8 cellular contexts compared by ENCODE assay signal in the genomic region with DNA sequence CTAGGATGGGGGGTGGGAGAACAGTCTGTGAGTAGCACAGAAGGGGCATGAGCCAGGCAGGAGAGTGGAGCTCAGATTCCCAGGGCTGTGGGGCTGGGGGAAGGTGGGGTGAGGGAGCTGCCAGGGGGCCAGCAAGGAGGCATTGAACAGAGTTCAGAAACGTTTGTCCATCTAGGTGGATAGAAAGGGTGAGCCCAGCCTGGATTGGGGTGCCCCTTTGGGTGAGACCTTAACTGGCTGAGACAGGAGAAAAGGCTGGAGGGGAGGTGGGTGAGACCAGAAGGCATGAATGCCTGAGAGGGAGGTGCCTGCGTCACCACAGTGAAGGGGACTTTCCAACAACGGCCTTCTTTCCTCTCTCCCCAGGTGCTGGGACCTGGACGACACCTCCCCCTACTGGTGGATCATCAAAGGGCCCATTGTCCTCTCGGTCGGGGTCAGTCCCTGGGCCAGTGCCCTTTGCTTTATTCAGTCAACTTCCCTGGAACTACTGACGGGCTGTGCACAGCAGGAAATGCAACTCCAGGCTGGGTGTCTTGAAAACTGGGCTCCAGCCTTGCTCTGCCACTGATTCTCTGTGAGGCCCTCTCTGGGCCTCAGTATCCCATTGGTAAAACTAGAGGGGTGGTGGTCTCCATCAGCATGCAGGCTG. TPM values are rescaled to one million over a fixed set of nuclear protein-coding genes. Genes with fewer than 3 reads are reported as not detected.
A peak's percentile ranks its signal among the peaks of the same experiment; 100 is the strongest.
DNase-seq lines count a peak whose midpoint lies in the region; ATAC-seq and TF ChIP-seq lines count a peak whose summit lies in the region.

No MANE protein-coding gene starts in this region.

- TF ChIP-seq CTCF in kidney epithelial cell (IDR thresholded peaks at IDR 0.05; ENCODE audit: insufficient read depth, low read length, poor library complexity, severe bottlenecking), result peak; percentile 72

- H3K27me3 Mint-ChIP-seq in stimulated activated naive B cell treated with anti-CD40 and anti-IgM and Interleukin-4, amounts not matched to agents 10 μg/mL and 1 μg/mL and 100 μg/mL, for 72 hours, result peaks cover 44 to 52% of the 10 kb centered on the region in 2 donors

- H3K4me3 Mint-ChIP-seq in stimulated activated naive B cell treated with anti-CD40 and anti-IgM and Interleukin-4, amounts not matched to agents 10 μg/mL and 1 μg/mL and 100 μg/mL, for 72 hours, result no peak overlapping the region

- H3K4me1 Mint-ChIP-seq in stimulated activated naive B cell treated with anti-CD40 and anti-IgM and Interleukin-4, amounts not matched to agents 10 μg/mL and 1 μg/mL and 100 μg/mL, for 72 hours, result peaks cover 11% of the 10 kb centered on the region in 2 donors

- no peak overlapping the region for H3K4me3 ChIP-seq in kidney epithelial cell (ENCODE audit: low read depth, low read length)

- peaks cover 15% of the 10 kb centered on the region for H3K27me3 ChIP-seq in kidney epithelial cell (ENCODE audit: control insufficient read depth, insufficient read depth, low read length)

- peak overlapping the region; percentile 73 for H3K27ac Mint-ChIP-seq in stimulated activated naive B cell treated with anti-CD40 and anti-IgM and Interleukin-4, amounts not matched to agents 10 μg/mL and 1 μg/mL and 100 μg/mL, for 72 hours

- peak; percentile 95 for ATAC-seq in GM19035 (IDR thresholded peaks at IDR 0.05; ENCODE audit: unreplicated experiment)
- ATAC-seq in HG03064 (IDR thresholded peaks at IDR 0.05; ENCODE audit: low read depth, unreplicated experiment), result peak; percentile 95
- ATAC-seq in stimulated activated naive B cell treated with anti-CD40 and anti-IgM and Interleukin-4, amounts not matched to agents 10 μg/mL and 1 μg/mL and 100 μg/mL, for 72 hours (replicated peaks), result peak; percentile 93 to 95

- no peaks in the 10 kb centered on the region for H3K36me3 Mint-ChIP-seq in stimulated activated naive B cell treated with anti-CD40 and anti-IgM and Interleukin-4, amounts not matched to agents 10 μg/mL and 1 μg/mL and 100 μg/mL, for 72 hours

- no peaks in the 10 kb centered on the region for H3K36me3 ChIP-seq in kidney epithelial cell (ENCODE audit: control insufficient read depth, insufficient read depth, low read length)

- no peaks in the 10 kb centered on the region for H3K9me3 Mint-ChIP-seq in stimulated activated naive B cell treated with anti-CD40 and anti-IgM and Interleukin-4, amounts not matched to agents 10 μg/mL and 1 μg/mL and 100 μg/mL, for 72 hours

- DNase-seq in D341Med (ENCODE audit: low spot score) (peak; percentile 67), NCI-H82 treated with DMSO at 0.1 percent for 48 hours (lab: John Stamatoyannopoulos, UW; ENCODE audit: unreplicated experiment) (peak; percentile 31), astrocyte of the hippocampus (ENCODE audit: low read depth, low spot score) (peak; percentile 71), kidney epithelial cell (ENCODE audit: low read depth) (peak; percentile 16), midbrain (lab: John Stamatoyannopoulos, UW) (no peak)
- DNase-seq in stimulated activated naive B cell treated with anti-CD40 and anti-IgM and Interleukin-4, amounts not matched to agents 10 μg/mL and 1 μg/mL and 100 μg/mL, for 72 hours, result peak; percentile 69

RNA-seq across cellular contexts. Expression of a gene that starts 11.0 kb away (rescaled TPM):
- total RNA-seq in kidney epithelial cell, result not detected in 2 replicates
